In the genomic region with DNA sequence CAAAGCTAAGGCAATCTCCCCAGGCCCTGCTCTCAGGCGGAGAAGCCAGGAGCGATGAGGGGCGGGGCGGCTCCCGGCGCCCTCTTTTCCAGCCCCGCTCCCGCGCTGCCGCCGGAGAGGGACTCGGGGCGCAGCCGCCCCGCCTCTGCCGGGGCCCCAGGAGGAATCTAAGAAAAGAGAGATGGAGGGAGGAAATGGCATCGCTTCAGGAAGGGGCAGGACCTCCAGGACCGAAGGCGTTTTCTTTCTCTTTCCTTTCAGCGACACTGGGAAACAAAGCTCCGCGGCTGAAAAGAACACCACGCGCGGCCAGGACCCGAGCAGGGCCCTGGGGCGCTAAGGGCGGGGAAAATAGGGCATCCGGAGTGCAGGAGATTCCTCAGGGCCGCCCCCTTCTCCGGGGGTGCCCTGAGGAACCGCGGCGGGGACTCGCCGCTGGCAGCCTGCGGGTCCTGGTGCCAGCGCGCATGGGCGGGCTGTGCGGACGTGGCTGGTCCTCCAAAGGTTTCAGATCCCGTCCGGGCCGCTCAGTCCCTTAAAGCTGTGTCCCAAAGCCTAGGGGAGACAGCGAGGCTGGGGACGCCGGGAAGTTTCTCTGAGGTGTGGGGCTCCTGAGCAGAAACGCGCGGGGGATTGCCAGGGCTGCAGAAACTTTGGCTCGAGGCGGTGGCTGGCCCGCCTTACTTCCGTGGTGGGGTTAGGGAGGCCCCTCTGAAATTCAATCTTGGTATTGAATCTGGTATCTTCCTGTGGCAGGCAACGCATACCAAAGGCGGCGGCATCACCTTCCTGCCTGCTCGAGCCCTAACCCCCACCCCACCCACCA, we compare ENCODE assay signal across 8 cellular contexts. TPM values are rescaled to one million over a fixed set of nuclear protein-coding genes. Genes with fewer than 3 reads are reported as not detected.
A peak's percentile ranks its signal among the peaks of the same experiment; 100 is the strongest.
DNase-seq lines count a peak whose midpoint lies in the region; ATAC-seq and TF ChIP-seq lines count a peak whose summit lies in the region.

No MANE protein-coding gene starts in this region.

- DNase-seq in activated CD8-positive, alpha-beta memory T cell treated with anti-CD3 and anti-CD28 coated beads, Interleukin-2, amount 10 ng/mL, durations not matched to agents 7 days and 5 days = peak; percentile 43
- no peak for DNase-seq in activated CD8-positive, alpha-beta memory T cell treated with anti-CD3 and anti-CD28 coated beads, Interleukin-2, amount 50 U/mL, for 4 hours
- no peak for DNase-seq in heart right ventricle
- DNase-seq in sciatic nerve (ENCODE audit: low spot score) = no peak
- DNase-seq in globus pallidus (ENCODE audit: low spot score) = no peak
- DNase-seq in NCI-H446 (lab: John Stamatoyannopoulos, UW) = no peak

- H3K27me3 Mint-ChIP-seq in activated CD8-positive, alpha-beta memory T cell treated with anti-CD3 and anti-CD28 coated beads, Interleukin-2, amount 10 ng/mL, durations not matched to agents 7 days and 5 days = peaks cover 88% of the 10 kb centered on the region

- peak overlapping the region; percentile 75 for H3K4me3 Mint-ChIP-seq in activated CD8-positive, alpha-beta memory T cell treated with anti-CD3 and anti-CD28 coated beads, Interleukin-2, amount 10 ng/mL, durations not matched to agents 7 days and 5 days

- peak overlapping the region; percentile 26 for H3K27ac Mint-ChIP-seq in activated CD8-positive, alpha-beta memory T cell treated with anti-CD3 and anti-CD28 coated beads, Interleukin-2, amount 10 ng/mL, durations not matched to agents 7 days and 5 days

- H3K36me3 ChIP-seq in heart right ventricle = no peaks in the 10 kb centered on the region

- TF ChIP-seq CTCF in WI38 (IDR thresholded peaks at IDR 0.05; ENCODE audit: low read depth, low read length) (no peak), heart right ventricle (IDR thresholded peaks at IDR 0.05) (no peak)

- H3K4me3 ChIP-seq in WI38 (ENCODE audit: low read depth, low read length) = peak overlapping the region; percentile 64
- H3K4me3 ChIP-seq in heart right ventricle = peak overlapping the region; percentile 47 to 67 (median 62)

- peak; percentile 57 for ATAC-seq in activated CD8-positive, alpha-beta memory T cell treated with anti-CD3 and anti-CD28 coated beads, Interleukin-2, amount 10 ng/mL, durations not matched to agents 7 days and 5 days
- ATAC-seq in heart right ventricle = peak in 2 of 8 donors; percentile 33 to 35
- ATAC-seq in sciatic nerve = peak; percentile 38
- ATAC-seq in GM21390 (IDR thresholded peaks at IDR 0.05; ENCODE audit: unreplicated experiment) = no peak

- H3K4me1 Mint-ChIP-seq in activated CD8-positive, alpha-beta memory T cell treated with anti-CD3 and anti-CD28 coated beads, Interleukin-2, amount 10 ng/mL, durations not matched to agents 7 days and 5 days = peaks cover 22% of the 10 kb centered on the region

- H3K27ac ChIP-seq in heart right ventricle = no peak overlapping the region

- CTCF ChIA-PET in activated CD8-positive, alpha-beta memory T cell treated with anti-CD3 and anti-CD28 coated beads, Interleukin-2, amount 10 ng/mL, durations not matched to agents 7 days and 5 days (lab: Charles Lee) = interaction anchor here (1.0 to 1.3 kb wide), 4 partner anchors 38 to 69 kb away, joined by 3 to 6 read pairs (median 4); no protein-coding TSS in a partner anchor

- H3K9me3 Mint-ChIP-seq in activated CD8-positive, alpha-beta memory T cell treated with anti-CD3 and anti-CD28 coated beads, Interleukin-2, amount 10 ng/mL, durations not matched to agents 7 days and 5 days (ENCODE audit: low read depth) = peaks cover 4% of the 10 kb centered on the region

- H3K36me3 Mint-ChIP-seq in activated CD8-positive, alpha-beta memory T cell treated with anti-CD3 and anti-CD28 coated beads, Interleukin-2, amount 10 ng/mL, durations not matched to agents 7 days and 5 days = no peaks in the 10 kb centered on the region

- WGBS in heart right ventricle, 2 donors = 1% methylated on average over 59 of the region's 59 CpGs

- H3K27me3 ChIP-seq in heart right ventricle = peaks cover 30 to 99% (median 91%) of the 10 kb centered on the region in 7 donors

- H3K4me1 ChIP-seq in heart right ventricle = peaks cover 0 to 20% (median 12%) of the 10 kb centered on the region in 9 donors

- H3K9me3 ChIP-seq in heart right ventricle = no peaks in the 10 kb centered on the region

- intact Hi-C loops in heart right ventricle (cut with DNase I) = no loop called here
- intact Hi-C loops in sciatic nerve (cut with DNase I) = no loop called here

RNA-seq across cellular contexts. Expression of a gene that starts 2.8 kb away (rescaled TPM):
- total RNA-seq in activated CD8-positive, alpha-beta memory T cell treated with anti-CD3 and anti-CD28 coated beads, Interleukin-2, amount 10 ng/mL, durations not matched to agents 7 days and 5 days = not detected
- total RNA-seq in heart right ventricle (not detected), sciatic nerve (not detected)
- not detected for polyA plus RNA-seq in heart right ventricle
